Comparison of ENCODE assay signal across 18 cellular contexts in the genomic region with DNA sequence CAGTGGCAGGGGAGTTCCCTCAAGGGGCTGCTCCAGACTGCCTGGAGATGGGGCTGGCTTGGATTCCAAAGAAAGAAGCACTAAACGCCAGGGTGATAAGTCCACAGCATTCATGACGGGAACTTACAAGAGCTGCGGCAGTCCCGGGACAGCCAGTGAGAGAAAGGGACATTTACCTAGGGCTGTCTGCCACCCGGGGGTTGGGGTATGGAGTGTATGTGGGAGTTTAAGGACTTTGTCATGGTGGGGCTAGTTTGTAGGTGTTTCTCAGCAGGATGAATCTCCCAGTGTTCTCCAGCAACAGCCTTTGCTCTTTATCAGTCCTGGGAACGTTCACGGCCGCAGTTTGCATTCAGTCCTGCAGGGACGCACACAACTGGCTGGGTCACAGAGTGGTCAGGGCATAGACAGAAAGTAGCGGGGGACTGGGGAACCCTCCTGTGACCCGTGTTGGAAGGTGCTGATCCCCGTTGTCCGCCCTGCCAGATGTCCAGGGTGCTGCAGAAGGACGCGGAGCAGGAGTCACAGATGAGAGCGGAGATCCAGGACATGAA. TPM values are rescaled to one million over a fixed set of nuclear protein-coding genes. Genes with fewer than 3 reads are reported as not detected.
DNase-seq lines count a peak whose midpoint lies in the region; ATAC-seq and TF ChIP-seq lines count a peak whose summit lies in the region.
"Had no signal": no experiment of that assay in that cellular context is flagged by ENCODE, and none has a peak within 500 bp of the region (broad histone marks: within the 10 kb centered on the region; RNA-seq: fewer than 3 reads in every experiment).

No MANE protein-coding gene starts in this region.

- TF ChIP-seq CTCF in VCaP (conservative IDR thresholded peaks at IDR 0.05) (peak; percentile 15; the same call in 1 of the 2 replicates), fibroblast of villous mesenchyme (IDR thresholded peaks at IDR 0.05; ENCODE audit: insufficient read depth, low read depth, low read length) (peak; percentile 1), upper lobe of right lung (IDR thresholded peaks at IDR 0.05) (no peak)

- H3K4me3 Mint-ChIP-seq in stimulated activated effector memory CD8-positive, alpha-beta T cell treated with anti-CD3 and anti-CD28 coated beads, Interleukin-12 subunit alpha, Interleukin-12 subunit beta, amount 100 ng/mL, for 72 hours: no peak overlapping the region

- no peaks in the 10 kb centered on the region for H3K9me3 ChIP-seq in upper lobe of right lung
- H3K9me3 ChIP-seq: Caco-2, SJCRH30 had no signal

- peaks cover 40% of the 10 kb centered on the region for H3K4me1 Mint-ChIP-seq in stimulated activated effector memory CD8-positive, alpha-beta T cell treated with anti-CD3 and anti-CD28 coated beads, Interleukin-12 subunit alpha, Interleukin-12 subunit beta, amount 100 ng/mL, for 72 hours

- no peaks in the 10 kb centered on the region for H3K27me3 ChIP-seq in H7 (ENCODE audit: control insufficient read depth, insufficient read depth, low read length)
- no peaks in the 10 kb centered on the region for H3K27me3 ChIP-seq in upper lobe of right lung
- H3K27me3 ChIP-seq: SJCRH30 had no signal

- H3K9me3 Mint-ChIP-seq in stimulated activated effector memory CD8-positive, alpha-beta T cell treated with anti-CD3 and anti-CD28 coated beads, Interleukin-12 subunit alpha, Interleukin-12 subunit beta, amount 100 ng/mL, for 72 hours: no peaks in the 10 kb centered on the region

- H3K27ac Mint-ChIP-seq in stimulated activated effector memory CD8-positive, alpha-beta T cell treated with anti-CD3 and anti-CD28 coated beads, Interleukin-12 subunit alpha, Interleukin-12 subunit beta, amount 100 ng/mL, for 72 hours: peak overlapping the region; percentile 14

- intact Hi-C loops in upper lobe of right lung (cut with DNase I): no loop called here

- no peak overlapping the region for H3K4me3 ChIP-seq in H7 (ENCODE audit: insufficient read depth, low read depth, low read length)
- H3K4me3 ChIP-seq in fibroblast of villous mesenchyme (ENCODE audit: low read depth, low read length): no peak overlapping the region
- H3K4me3 ChIP-seq in upper lobe of right lung: no peak overlapping the region
- H3K4me3 ChIP-seq: SJCRH30 had no signal

- H3K36me3 ChIP-seq in H7 (replicated peaks; ENCODE audit: control insufficient read depth, insufficient read depth, low read length) (peaks cover 15% of the 10 kb centered on the region), upper lobe of right lung (peaks cover 44% of the 10 kb centered on the region)
- H3K36me3 ChIP-seq: SJCRH30 had no signal

- H3K27ac ChIP-seq in VCaP: no peak overlapping the region
- H3K27ac ChIP-seq in upper lobe of right lung: no peak overlapping the region
- H3K27ac ChIP-seq: HL-60, RWPE1, SJCRH30 had no signal

- peaks cover 26% of the 10 kb centered on the region for H3K4me1 ChIP-seq in upper lobe of right lung
- H3K4me1 ChIP-seq: SJCRH30 had no signal

- peaks cover 65% of the 10 kb centered on the region for H3K36me3 Mint-ChIP-seq in stimulated activated effector memory CD8-positive, alpha-beta T cell treated with anti-CD3 and anti-CD28 coated beads, Interleukin-12 subunit alpha, Interleukin-12 subunit beta, amount 100 ng/mL, for 72 hours

- peak; percentile 52 for DNase-seq in H7
- no peak for DNase-seq in fibroblast of villous mesenchyme (ENCODE audit: low read depth)
- no peak for DNase-seq in stimulated activated effector memory CD8-positive, alpha-beta T cell treated with anti-CD3 and anti-CD28 coated beads, Interleukin-12 subunit alpha, Interleukin-12 subunit beta, amount 100 ng/mL, for 72 hours (ENCODE audit: low spot score in 2 of 2)
- DNase-seq in upper lobe of right lung: no peak
- no peak for DNase-seq in SKM-1 (lab: John Stamatoyannopoulos, UW; ENCODE audit: unreplicated experiment)
- DNase-seq: ACHN, Caco-2, EL, HCEC 1CT, NCI-H1436 treated with DMSO at 0.1 percent for 48 hours, NCI-H2081, NCI-H748 treated with DMSO at 0.1 percent for 48 hours, PC-3, SJCRH30 had no signal

- no peak for ATAC-seq in stimulated activated effector memory CD8-positive, alpha-beta T cell treated with anti-CD3 and anti-CD28 coated beads, Interleukin-12 subunit alpha, Interleukin-12 subunit beta, amount 100 ng/mL, for 72 hours
- no peak for ATAC-seq in GM19397 (IDR thresholded peaks at IDR 0.05; ENCODE audit: unreplicated experiment)
- no peak for ATAC-seq in upper lobe of right lung
- ATAC-seq: PC-3 had no signal

RNA-seq across cellular contexts. Expression of a gene that starts 41.4 kb away (rescaled TPM):
- 310 and 389 TPM in 2 replicates for total RNA-seq in H7 (2014; rRNA removed; shearing (Covaris generic))
- total RNA-seq in fibroblast of villous mesenchyme (177 and 255 TPM in 2 replicates), upper lobe of right lung (170 TPM)

RNA-seq across cellular contexts. Expression of a gene that starts 55.3 kb away (rescaled TPM):
- 0.17 and 0.78 TPM in 2 replicates for total RNA-seq in H7 (2014; rRNA removed; shearing (Covaris generic))
- 0.86 and 0.97 TPM in 2 replicates for total RNA-seq in fibroblast of villous mesenchyme
- total RNA-seq in upper lobe of right lung: 1.8 TPM
- total RNA-seq: SJCRH30 had no signal
